14 cellular contexts compared by ENCODE assay signal in genomic region chr9:109181284-109181683, GRCh38. TPM values are rescaled to one million over a fixed set of nuclear protein-coding genes. Genes with fewer than 3 reads are reported as not detected.
DNase-seq lines count a peak whose midpoint lies in the region; ATAC-seq and TF ChIP-seq lines count a peak whose summit lies in the region.
"Had no signal": no experiment of that assay in that cellular context is flagged by ENCODE, and none has a peak within 500 bp of the region (broad histone marks: within the 10 kb centered on the region; RNA-seq: fewer than 3 reads in every experiment).

No MANE protein-coding gene starts in this region.

- H3K27ac ChIP-seq in body of pancreas, result no peak overlapping the region
- H3K27ac ChIP-seq: epithelial cell of prostate had no signal

- H3K36me3 ChIP-seq in body of pancreas (replicated peaks in 1 of 2; ENCODE audit: insufficient read depth in 1 of 2, low read depth in 2 of 2), result no peaks in the 10 kb centered on the region

- no peaks in the 10 kb centered on the region for H3K9me3 ChIP-seq in body of pancreas

- DNase-seq in kidney tubule cell (ENCODE audit: low spot score), result peak; percentile 26
- DNase-seq in NK-92 (lab: John Stamatoyannopoulos, UW; ENCODE audit: unreplicated experiment), result no peak
- DNase-seq in foreskin melanocyte, result no peak
- no peak for DNase-seq in body of pancreas
- no peak for DNase-seq in DMS79 treated with DMSO at 0.1 percent for 48 hours (lab: John Stamatoyannopoulos, UW)
- DNase-seq: GOT3, NCI-H526, nucleus accumbens had no signal

- no peak for TF ChIP-seq CTCF in body of pancreas (IDR thresholded peaks at IDR 0.05)

- H3K27me3 ChIP-seq in body of pancreas, result no peaks in the 10 kb centered on the region

- 88 to 89% methylated on average over 1 of the region's 1 CpG for WGBS in body of pancreas, 2 donors

- no peak overlapping the region for H3K4me3 ChIP-seq in body of pancreas
- H3K4me3 ChIP-seq: K562 had no signal

- no peak for TF ChIP-seq POLR2A in body of pancreas (IDR thresholded peaks at IDR 0.05)

- H3K4me1 ChIP-seq in body of pancreas, result no peaks in the 10 kb centered on the region

- intact Hi-C loops in body of pancreas (cut with DNase I), result loop anchor here (10.0 kb wide), 2 partner anchors 144 to 224 kb away; partner anchors contain the start of gene EPB41L4B

- ATAC-seq in GM18508 (IDR thresholded peaks at IDR 0.05; ENCODE audit: insufficient read depth, unreplicated experiment) (peak; percentile 44), GM21423 (IDR thresholded peaks at IDR 0.05; ENCODE audit: unreplicated experiment) (peak; percentile 59), HG03520 (IDR thresholded peaks at IDR 0.05; ENCODE audit: unreplicated experiment) (peak; percentile 84), body of pancreas (no peak)
- ATAC-seq: K562 had no signal

RNA-seq across cellular contexts. Expression of gene FRRS1L, which starts 14.2 kb away (rescaled TPM):
- under 1 TPM; 0.33 to 0.52 TPM for total RNA-seq in body of pancreas
- total RNA-seq: Daoy had no signal
